ENCODE assay signal across 15 cellular contexts in the genomic region with DNA sequence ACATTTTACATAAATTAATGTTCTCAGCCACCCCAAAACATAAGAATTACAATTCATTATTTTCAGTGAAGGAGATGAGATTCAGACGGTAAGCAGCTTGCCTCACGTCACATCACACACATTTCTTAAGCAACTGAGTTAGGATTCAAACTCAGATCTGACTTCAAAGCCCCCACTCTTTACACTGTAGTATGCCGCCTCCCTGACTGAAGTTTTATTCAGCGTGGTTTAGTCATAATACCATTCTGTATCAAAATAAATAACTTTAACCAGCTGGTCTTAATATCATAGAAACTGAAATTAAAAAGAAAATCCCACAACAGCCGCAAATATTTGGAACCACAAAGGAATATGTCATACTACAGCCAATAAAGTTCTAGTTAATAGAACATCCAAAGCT.
"Had no signal": no experiment of that assay in that cellular context is flagged by ENCODE, and none has a peak within 500 bp of the region (broad histone marks: within the 10 kb centered on the region; RNA-seq: fewer than 3 reads in every experiment).

No MANE protein-coding gene starts in this region.

- H3K4me2 ChIP-seq: neural progenitor cell, smooth muscle cell had no signal

- H3K27ac ChIP-seq: body of pancreas, foreskin keratinocyte, neural progenitor cell, pancreas had no signal

- H3K4me1 ChIP-seq: neural progenitor cell had no signal

- DNase-seq: activated CD4-positive, alpha-beta T cell treated with anti-CD3 and anti-CD28 coated beads, Interleukin-2, amount 10 ng/mL, durations not matched to agents 7 days and 5 days; activated CD4-positive, CD25-positive, alpha-beta regulatory T cell; activated CD8-positive, alpha-beta memory T cell treated with anti-CD3 and anti-CD28 coated beads for 24 hours; activated naive CD4-positive, alpha-beta T cell treated with anti-CD3 and anti-CD28 coated beads, Interleukin-2, amount 10 ng/mL, durations not matched to agents 7 days and 5 days; erythroblast; head of caudate nucleus; pancreas; retina; T-helper 2 cell; trophoblast cell had no signal

- H3K36me3 ChIP-seq: neural progenitor cell, pancreas had no signal

- H3K9me3 ChIP-seq: body of pancreas, pancreas had no signal

- H2AFZ ChIP-seq: neural progenitor cell had no signal

- ATAC-seq: body of pancreas; foreskin keratinocyte; pancreas; stimulated activated effector memory CD8-positive, alpha-beta T cell treated with anti-CD3 and anti-CD28 coated beads, Interleukin-12 subunit alpha, Interleukin-12 subunit beta, amount 100 ng/mL, for 72 hours had no signal

- H3K9ac ChIP-seq: neural progenitor cell had no signal

- H3K4me3 ChIP-seq: body of pancreas, neural progenitor cell, pancreas, smooth muscle cell had no signal

- H3K27me3 ChIP-seq: body of pancreas, foreskin keratinocyte, neural progenitor cell, pancreas had no signal
